In genomic region chr15:100602064-100602821, GRCh38 we compare ENCODE assay signal across 1 cellular context.
TF ChIP-seq lines count a peak whose summit lies in the region.

Gene ASB7 (plus strand): TSS chr15:100602589. CDS start chr15:100612217, 9,628 bp downstream.
Gene LINS1 (minus strand): TSS chr15:100602184. CDS start chr15:100580842, 21,342 bp downstream.

TF ChIP-seq in K562, 482 proteins besides CTCF, POLR2A, EP300 and RAD21 (continued from another document):
- TF ChIP-seq NR2C1 (IDR thresholded peaks at IDR 0.05) (peak; percentile 87), NR2C1 (tag; IDR thresholded peaks at IDR 0.05) (peak; percentile 91), ZNF707 (CRISPR knock-in tag; conservative IDR thresholded peaks at IDR 0.05) (no peak), ZBTB40 (IDR thresholded peaks at IDR 0.05) (no peak), ZBTB40 (CRISPR knock-in tag; IDR thresholded peaks at IDR 0.05) (no peak), CEBPG (CRISPR knock-in tag; IDR thresholded peaks at IDR 0.05) (no peak), CEBPG (tag; conservative IDR thresholded peaks at IDR 0.05 in 1 of 2, IDR thresholded peaks at IDR 0.05 in 1 of 2) (no peak), RFX7 (CRISPR knock-in tag; IDR thresholded peaks at IDR 0.05) (no peak), BRF1 (IDR thresholded peaks at IDR 0.05; ENCODE audit: borderline replicate concordance, extremely low read depth, insufficient read length) (no peak), PRDM10 (IDR thresholded peaks at IDR 0.05; ENCODE audit: partially characterized antibody) (peak; percentile 79), MTA1 (IDR thresholded peaks at IDR 0.05; ENCODE audit: borderline replicate concordance) (0 out of 2 replicates have a peak, but pooled peaks have one; percentile 19), TRIM28 (IDR thresholded peaks at IDR 0.05) (no peak), NKRF (IDR thresholded peaks at IDR 0.05; ENCODE audit: borderline replicate concordance) (peak; percentile 18; the same call in 1 of the 2 replicates), ZNF23 (CRISPR knock-in tag; IDR thresholded peaks at IDR 0.05) (no peak), TOE1 (IDR thresholded peaks at IDR 0.05; ENCODE audit: borderline replicate concordance) (peak; percentile 65; the same call in 1 of the 2 replicates), TOE1 (CRISPR knock-in tag; IDR thresholded peaks at IDR 0.05; ENCODE audit: borderline replicate concordance, low read depth) (no peak), HMGN3 (IDR thresholded peaks at IDR 0.05; ENCODE audit: borderline replicate concordance, extremely low read depth, insufficient read length, low read depth, low read length) (peak; percentile 42), RB1 (IDR thresholded peaks at IDR 0.05; ENCODE audit: low read depth) (peak; percentile 46; the same call in 1 of the 2 replicates), FOXA3 (CRISPR knock-in tag; conservative IDR thresholded peaks at IDR 0.05 in 1 of 2, IDR thresholded peaks at IDR 0.05 in 1 of 2) (no peak), TAL1 (IDR thresholded peaks at IDR 0.05) (no peak), TEAD1 (CRISPR knock-in tag; IDR thresholded peaks at IDR 0.05) (0 out of 4 replicates have a peak, but pooled peaks of 1 of the 2 experiments have one; percentile 34), PHTF2 (CRISPR knock-in tag; IDR thresholded peaks at IDR 0.05) (no peak), MAFK (IDR thresholded peaks at IDR 0.05; ENCODE audit: low read length) (peak; percentile 14; the same call in 1 of the 2 replicates), CBFB (CRISPR knock-in tag; IDR thresholded peaks at IDR 0.05) (no peak), ZNF3 (CRISPR knock-in tag; IDR thresholded peaks at IDR 0.05) (no peak), NCOA2 (IDR thresholded peaks at IDR 0.05; ENCODE audit: partially characterized antibody in 2 of 2) (no peak), ZNF511 (CRISPR knock-in tag; IDR thresholded peaks at IDR 0.05) (no peak), LCOR (CRISPR knock-in tag; IDR thresholded peaks at IDR 0.05) (no peak), SAP30 (IDR thresholded peaks at IDR 0.05; ENCODE audit: borderline replicate concordance, insufficient read depth, low read depth, low read length, poor library complexity, severe bottlenecking) (no peak), ZBTB43 (CRISPR knock-in tag; IDR thresholded peaks at IDR 0.05) (peak; percentile 55; the same call in 1 of the 2 replicates), RBM39 (optimal IDR thresholded peaks at IDR 0.05; ENCODE audit: low read depth, low read length) (no peak), POLR2AphosphoS5 (IDR thresholded peaks at IDR 0.05; ENCODE audit: control insufficient read depth, insufficient read depth, low read depth, low read length) (0 out of 2 replicates have a peak, but pooled peaks have one; percentile 43)
TF ChIP-seq in K562: peak in this region for 95.
